14 cellular contexts compared by ENCODE assay signal in genomic region chr9:136630662-136630992, GRCh38.
"Had no signal": no experiment of that assay in that cellular context is flagged by ENCODE, and none has a peak within 500 bp of the region (broad histone marks: within the 10 kb centered on the region; RNA-seq: fewer than 3 reads in every experiment).

No MANE protein-coding gene starts in this region.

- FAIRE-seq: frontal cortex had no signal

- H3K4me3 ChIP-seq: cardiac muscle cell, esophagus muscularis mucosa, left lung, lung, suprapubic skin, tibial nerve had no signal

- H3K27ac Mint-ChIP-seq: activated CD4-positive, alpha-beta T cell treated with anti-CD3 and anti-CD28 coated beads, Interleukin-2, amount 10 ng/mL, durations not matched to agents 24 days and 14 days; activated CD8-positive, alpha-beta T cell treated with anti-CD3 and anti-CD28 coated beads, Interleukin-2, amount 10 ng/mL, durations not matched to agents 7 days and 5 days; activated naive CD8-positive, alpha-beta T cell treated with anti-CD3 and anti-CD28 coated beads, Interleukin-2, amount 50 U/mL, for 24 hours; activated T-helper 1 cell treated with anti-CD3 and anti-CD28 coated beads, Interleukin-12 subunit alpha, Interleukin-12 subunit beta, Interleukin-2, Interleukin-4 antibody, amounts not matched to agents 30 ng/mL and 10 ng/mL and 1 ng/mL, durations not matched to agents 14 hours and 24 hours and 36 hours; stimulated activated naive CD8-positive, alpha-beta T cell treated with anti-CD3 and anti-CD28 coated beads, Interleukin-15, amount 100 ng/mL, for 72 hours had no signal

- H3K4me3 Mint-ChIP-seq: activated CD4-positive, alpha-beta T cell treated with anti-CD3 and anti-CD28 coated beads, Interleukin-2, amount 10 ng/mL, durations not matched to agents 24 days and 14 days; activated CD8-positive, alpha-beta T cell treated with anti-CD3 and anti-CD28 coated beads, Interleukin-2, amount 10 ng/mL, durations not matched to agents 7 days and 5 days; activated naive CD8-positive, alpha-beta T cell treated with anti-CD3 and anti-CD28 coated beads, Interleukin-2, amount 50 U/mL, for 24 hours; activated T-helper 1 cell treated with anti-CD3 and anti-CD28 coated beads, Interleukin-12 subunit alpha, Interleukin-12 subunit beta, Interleukin-2, Interleukin-4 antibody, amounts not matched to agents 30 ng/mL and 10 ng/mL and 1 ng/mL, durations not matched to agents 14 hours and 24 hours and 36 hours; naive thymus-derived CD8-positive, alpha-beta T cell; stimulated activated naive CD8-positive, alpha-beta T cell treated with anti-CD3 and anti-CD28 coated beads, Interleukin-15, amount 100 ng/mL, for 72 hours had no signal

- H3K36me3 ChIP-seq: cardiac muscle cell, esophagus muscularis mucosa, left lung, suprapubic skin, tibial nerve had no signal

- H3K27me3 ChIP-seq: cardiac muscle cell, tibial nerve had no signal

- H2AFZ ChIP-seq: parathyroid adenoma had no signal

- H3K27ac ChIP-seq: cardiac muscle cell, esophagus muscularis mucosa, left lung, parathyroid adenoma, suprapubic skin, tibial nerve had no signal

- H3K36me3 Mint-ChIP-seq: naive thymus-derived CD8-positive, alpha-beta T cell had no signal

- H3K9ac ChIP-seq: parathyroid adenoma had no signal

- H3K79me2 ChIP-seq: parathyroid adenoma had no signal

- H3K9me3 ChIP-seq: esophagus muscularis mucosa, left lung, suprapubic skin, tibial nerve had no signal

- H3K9me3 Mint-ChIP-seq: activated CD4-positive, alpha-beta T cell treated with anti-CD3 and anti-CD28 coated beads, Interleukin-2, amount 10 ng/mL, durations not matched to agents 24 days and 14 days; activated naive CD8-positive, alpha-beta T cell treated with anti-CD3 and anti-CD28 coated beads, Interleukin-2, amount 50 U/mL, for 24 hours; activated T-helper 1 cell treated with anti-CD3 and anti-CD28 coated beads, Interleukin-12 subunit alpha, Interleukin-12 subunit beta, Interleukin-2, Interleukin-4 antibody, amounts not matched to agents 30 ng/mL and 10 ng/mL and 1 ng/mL, durations not matched to agents 14 hours and 24 hours and 36 hours; naive thymus-derived CD8-positive, alpha-beta T cell; stimulated activated naive CD8-positive, alpha-beta T cell treated with anti-CD3 and anti-CD28 coated beads, Interleukin-15, amount 100 ng/mL, for 72 hours had no signal
